Comparison of ENCODE assay signal across 1 cellular context in the genomic region with DNA sequence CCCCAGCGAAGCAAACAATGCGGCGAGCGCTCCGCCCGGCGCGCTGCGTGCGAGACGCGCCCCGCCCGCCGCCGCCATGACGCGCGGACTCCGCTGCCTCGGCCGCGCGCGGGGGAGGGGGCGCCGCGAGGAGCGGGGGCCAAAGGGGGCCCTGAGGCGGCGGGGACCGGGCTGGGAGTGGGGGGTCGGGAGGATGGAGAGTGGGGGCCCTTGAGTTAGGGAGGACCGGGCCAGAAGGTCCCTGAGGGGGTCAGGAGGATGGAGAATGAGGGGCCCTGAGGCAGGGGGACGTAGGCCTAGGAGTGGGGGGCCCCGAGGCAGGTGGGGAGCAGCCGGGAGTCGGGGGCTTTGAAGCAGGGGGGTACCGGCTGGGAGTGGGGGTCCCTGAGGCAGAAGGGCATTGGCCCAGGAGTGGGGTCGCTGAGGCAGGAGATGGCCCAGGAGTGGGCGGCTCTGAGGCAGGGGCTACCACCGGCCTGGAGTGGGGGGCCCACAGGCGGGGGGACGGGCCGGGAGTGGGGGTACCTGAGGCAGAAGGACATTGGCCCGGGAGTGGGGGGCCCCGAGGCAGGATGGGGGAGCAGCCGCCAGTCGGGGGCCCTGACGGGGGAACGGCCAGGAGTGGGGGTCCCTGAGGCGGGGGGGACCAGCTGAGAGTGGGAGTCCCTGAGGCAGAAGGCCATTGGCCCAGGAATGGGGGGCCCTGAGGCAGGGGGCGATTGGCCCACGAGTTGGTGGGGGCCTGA.
TF ChIP-seq lines count a peak whose summit lies in the region.

A gene (minus strand): TSS at position 21 of the 746 bp plus-strand sequence. CDS start 3,556 bp downstream, outside the sequence.

TF ChIP-seq in GM23338, 12 proteins besides CTCF, POLR2A, EP300 and RAD21:
- no peak for TF ChIP-seq CREB1 (CRISPR knock-in tag; IDR thresholded peaks at IDR 0.05; ENCODE audit: low read depth)
- TF ChIP-seq JUNB (IDR thresholded peaks at IDR 0.05; ENCODE audit: unreplicated experiment) = no peak
- no peak for TF ChIP-seq POLR2AphosphoS5 (IDR thresholded peaks at IDR 0.05; ENCODE audit: low read depth)
- no peak for TF ChIP-seq ZNF114 (CRISPR knock-in tag; IDR thresholded peaks at IDR 0.05)
- TF ChIP-seq, protein P1, sequence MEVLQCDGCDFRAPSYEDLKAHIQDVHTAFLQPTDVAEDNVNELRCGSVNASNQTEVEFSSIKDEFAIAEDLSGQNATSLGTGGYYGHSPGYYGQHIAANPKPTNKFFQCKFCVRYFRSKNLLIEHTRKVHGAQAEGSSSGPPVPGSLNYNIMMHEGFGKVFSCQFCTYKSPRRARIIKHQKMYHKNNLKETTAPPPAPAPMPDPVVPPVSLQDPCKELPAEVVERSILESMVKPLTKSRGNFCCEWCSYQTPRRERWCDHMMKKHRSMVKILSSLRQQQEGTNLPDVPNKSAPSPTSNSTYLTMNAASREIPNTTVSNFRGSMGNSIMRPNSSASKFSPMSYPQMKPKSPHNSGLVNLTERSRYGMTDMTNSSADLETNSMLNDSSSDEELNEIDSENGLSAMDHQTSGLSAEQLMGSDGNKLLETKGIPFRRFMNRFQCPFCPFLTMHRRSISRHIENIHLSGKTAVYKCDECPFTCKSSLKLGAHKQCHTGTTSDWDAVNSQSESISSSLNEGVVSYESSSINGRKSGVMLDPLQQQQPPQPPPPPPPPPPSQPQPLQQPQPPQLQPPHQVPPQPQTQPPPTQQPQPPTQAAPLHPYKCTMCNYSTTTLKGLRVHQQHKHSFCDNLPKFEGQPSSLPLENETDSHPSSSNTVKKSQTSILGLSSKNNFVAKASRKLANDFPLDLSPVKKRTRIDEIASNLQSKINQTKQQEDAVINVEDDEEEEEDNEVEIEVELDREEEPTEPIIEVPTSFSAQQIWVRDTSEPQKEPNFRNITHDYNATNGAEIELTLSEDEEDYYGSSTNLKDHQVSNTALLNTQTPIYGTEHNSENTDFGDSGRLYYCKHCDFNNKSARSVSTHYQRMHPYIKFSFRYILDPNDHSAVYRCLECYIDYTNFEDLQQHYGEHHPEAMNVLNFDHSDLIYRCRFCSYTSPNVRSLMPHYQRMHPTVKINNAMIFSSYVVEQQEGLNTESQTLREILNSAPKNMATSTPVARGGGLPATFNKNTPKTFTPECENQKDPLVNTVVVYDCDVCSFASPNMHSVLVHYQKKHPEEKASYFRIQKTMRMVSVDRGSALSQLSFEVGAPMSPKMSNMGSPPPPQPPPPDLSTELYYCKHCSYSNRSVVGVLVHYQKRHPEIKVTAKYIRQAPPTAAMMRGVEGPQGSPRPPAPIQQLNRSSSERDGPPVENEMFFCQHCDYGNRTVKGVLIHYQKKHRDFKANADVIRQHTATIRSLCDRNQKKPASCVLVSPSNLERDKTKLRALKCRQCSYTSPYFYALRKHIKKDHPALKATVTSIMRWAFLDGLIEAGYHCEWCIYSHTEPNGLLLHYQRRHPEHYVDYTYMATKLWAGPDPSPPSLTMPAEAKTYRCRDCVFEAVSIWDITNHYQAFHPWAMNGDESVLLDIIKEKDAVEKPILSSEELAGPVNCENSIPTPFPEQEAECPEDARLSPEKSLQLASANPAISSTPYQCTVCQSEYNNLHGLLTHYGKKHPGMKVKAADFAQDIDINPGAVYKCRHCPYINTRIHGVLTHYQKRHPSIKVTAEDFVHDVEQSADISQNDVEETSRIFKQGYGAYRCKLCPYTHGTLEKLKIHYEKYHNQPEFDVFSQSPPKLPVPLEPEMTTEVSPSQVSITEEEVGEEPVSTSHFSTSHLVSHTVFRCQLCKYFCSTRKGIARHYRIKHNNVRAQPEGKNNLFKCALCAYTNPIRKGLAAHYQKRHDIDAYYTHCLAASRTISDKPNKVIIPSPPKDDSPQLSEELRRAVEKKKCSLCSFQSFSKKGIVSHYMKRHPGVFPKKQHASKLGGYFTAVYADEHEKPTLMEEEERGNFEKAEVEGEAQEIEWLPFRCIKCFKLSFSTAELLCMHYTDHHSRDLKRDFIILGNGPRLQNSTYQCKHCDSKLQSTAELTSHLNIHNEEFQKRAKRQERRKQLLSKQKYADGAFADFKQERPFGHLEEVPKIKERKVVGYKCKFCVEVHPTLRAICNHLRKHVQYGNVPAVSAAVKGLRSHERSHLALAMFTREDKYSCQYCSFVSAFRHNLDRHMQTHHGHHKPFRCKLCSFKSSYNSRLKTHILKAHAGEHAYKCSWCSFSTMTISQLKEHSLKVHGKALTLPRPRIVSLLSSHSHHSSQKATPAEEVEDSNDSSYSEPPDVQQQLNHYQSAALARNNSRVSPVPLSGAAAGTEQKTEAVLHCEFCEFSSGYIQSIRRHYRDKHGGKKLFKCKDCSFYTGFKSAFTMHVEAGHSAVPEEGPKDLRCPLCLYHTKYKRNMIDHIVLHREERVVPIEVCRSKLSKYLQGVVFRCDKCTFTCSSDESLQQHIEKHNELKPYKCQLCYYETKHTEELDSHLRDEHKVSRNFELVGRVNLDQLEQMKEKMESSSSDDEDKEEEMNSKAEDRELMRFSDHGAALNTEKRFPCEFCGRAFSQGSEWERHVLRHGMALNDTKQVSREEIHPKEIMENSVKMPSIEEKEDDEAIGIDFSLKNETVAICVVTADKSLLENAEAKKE (CRISPR knock-in tag; IDR thresholded peaks at IDR 0.05) = no peak
- TF ChIP-seq ZNF331 (CRISPR knock-in tag; IDR thresholded peaks at IDR 0.05; ENCODE audit: low read depth) = no peak
- TF ChIP-seq EZH2 (IDR thresholded peaks at IDR 0.05; ENCODE audit: low read depth, unreplicated experiment) = no peak
- TF ChIP-seq, protein P2, sequence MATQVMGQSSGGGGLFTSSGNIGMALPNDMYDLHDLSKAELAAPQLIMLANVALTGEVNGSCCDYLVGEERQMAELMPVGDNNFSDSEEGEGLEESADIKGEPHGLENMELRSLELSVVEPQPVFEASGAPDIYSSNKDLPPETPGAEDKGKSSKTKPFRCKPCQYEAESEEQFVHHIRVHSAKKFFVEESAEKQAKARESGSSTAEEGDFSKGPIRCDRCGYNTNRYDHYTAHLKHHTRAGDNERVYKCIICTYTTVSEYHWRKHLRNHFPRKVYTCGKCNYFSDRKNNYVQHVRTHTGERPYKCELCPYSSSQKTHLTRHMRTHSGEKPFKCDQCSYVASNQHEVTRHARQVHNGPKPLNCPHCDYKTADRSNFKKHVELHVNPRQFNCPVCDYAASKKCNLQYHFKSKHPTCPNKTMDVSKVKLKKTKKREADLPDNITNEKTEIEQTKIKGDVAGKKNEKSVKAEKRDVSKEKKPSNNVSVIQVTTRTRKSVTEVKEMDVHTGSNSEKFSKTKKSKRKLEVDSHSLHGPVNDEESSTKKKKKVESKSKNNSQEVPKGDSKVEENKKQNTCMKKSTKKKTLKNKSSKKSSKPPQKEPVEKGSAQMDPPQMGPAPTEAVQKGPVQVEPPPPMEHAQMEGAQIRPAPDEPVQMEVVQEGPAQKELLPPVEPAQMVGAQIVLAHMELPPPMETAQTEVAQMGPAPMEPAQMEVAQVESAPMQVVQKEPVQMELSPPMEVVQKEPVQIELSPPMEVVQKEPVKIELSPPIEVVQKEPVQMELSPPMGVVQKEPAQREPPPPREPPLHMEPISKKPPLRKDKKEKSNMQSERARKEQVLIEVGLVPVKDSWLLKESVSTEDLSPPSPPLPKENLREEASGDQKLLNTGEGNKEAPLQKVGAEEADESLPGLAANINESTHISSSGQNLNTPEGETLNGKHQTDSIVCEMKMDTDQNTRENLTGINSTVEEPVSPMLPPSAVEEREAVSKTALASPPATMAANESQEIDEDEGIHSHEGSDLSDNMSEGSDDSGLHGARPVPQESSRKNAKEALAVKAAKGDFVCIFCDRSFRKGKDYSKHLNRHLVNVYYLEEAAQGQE (IDR thresholded peaks at IDR 0.05; ENCODE audit: unreplicated experiment) = no peak
- no peak for TF ChIP-seq EZH2phosphoT487 (IDR thresholded peaks at IDR 0.05; ENCODE audit: unreplicated experiment)
- no peak for TF ChIP-seq STAT1 (IDR thresholded peaks at IDR 0.05; ENCODE audit: unreplicated experiment)
TF ChIP-seq in GM23338: peak in this region for 0.
